Comparison of ENCODE assay signal across 1 cellular context in the genomic region with DNA sequence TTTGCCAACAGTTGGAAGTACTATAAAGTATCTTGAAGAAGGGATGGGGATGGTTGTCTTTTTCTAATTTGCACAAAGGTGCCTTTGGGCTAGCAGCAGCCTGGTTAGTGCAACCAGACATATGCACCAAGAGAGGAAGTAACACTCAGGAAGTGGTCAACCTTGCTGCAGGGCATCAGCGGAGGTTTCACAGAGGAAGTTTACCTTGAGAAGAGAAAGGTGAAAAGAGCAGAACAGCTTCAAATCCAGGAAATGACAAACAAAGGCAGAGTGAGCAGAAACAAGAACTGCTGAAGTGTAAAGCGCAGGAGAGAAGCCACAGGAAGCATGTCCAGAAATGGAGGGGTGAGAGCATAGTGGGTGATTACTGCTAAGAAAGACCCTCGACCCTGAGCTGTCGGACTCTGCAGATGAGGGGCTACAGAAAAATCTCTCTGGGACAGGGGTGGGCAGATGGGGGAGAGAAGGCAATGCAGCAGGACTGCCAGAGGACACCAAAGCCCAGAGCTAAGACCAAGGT.
A peak's percentile ranks its signal among the peaks of the same experiment; 100 is the strongest.
TF ChIP-seq lines count a peak whose summit lies in the region.

No MANE protein-coding gene starts in this region.

TF ChIP-seq in GM12878, 131 proteins besides CTCF, POLR2A, EP300 and RAD21 (continued from another document):
- TF ChIP-seq ZBTB40 (IDR thresholded peaks at IDR 0.05; ENCODE audit: borderline replicate concordance), result peak; percentile 55; the same call in 1 of the 2 replicates
- no peak for TF ChIP-seq YBX1 (IDR thresholded peaks at IDR 0.05)
- peak; percentile 29 for TF ChIP-seq RELA (IDR thresholded peaks at IDR 0.05; ENCODE audit: borderline replicate concordance, partially characterized antibody)
- peak; percentile 78; the same call in 1 of the 2 replicates for TF ChIP-seq TAF1 (IDR thresholded peaks at IDR 0.05; ENCODE audit: borderline replicate concordance, low read depth, low read length)
- peak; percentile 98 for TF ChIP-seq NBN (IDR thresholded peaks at IDR 0.05)
- TF ChIP-seq ZNF24 (IDR thresholded peaks at IDR 0.05), result peak; percentile 66; the same call in 1 of the 2 replicates
- TF ChIP-seq BCL11A (IDR thresholded peaks at IDR 0.05; ENCODE audit: low read depth, low read length), result peak; percentile 92
- TF ChIP-seq BACH1 (IDR thresholded peaks at IDR 0.05; ENCODE audit: borderline replicate concordance), result peak; percentile 92; the same call in 1 of the 2 replicates
- TF ChIP-seq ZSCAN29 (IDR thresholded peaks at IDR 0.05), result 0 out of 2 replicates have a peak, but pooled peaks have one; percentile 61
- no peak for TF ChIP-seq PAX8 (IDR thresholded peaks at IDR 0.05)
- no peak for TF ChIP-seq ZNF274 (IDR thresholded peaks at IDR 0.05; ENCODE audit: insufficient read depth, insufficient read length)
- TF ChIP-seq, protein P1, sequence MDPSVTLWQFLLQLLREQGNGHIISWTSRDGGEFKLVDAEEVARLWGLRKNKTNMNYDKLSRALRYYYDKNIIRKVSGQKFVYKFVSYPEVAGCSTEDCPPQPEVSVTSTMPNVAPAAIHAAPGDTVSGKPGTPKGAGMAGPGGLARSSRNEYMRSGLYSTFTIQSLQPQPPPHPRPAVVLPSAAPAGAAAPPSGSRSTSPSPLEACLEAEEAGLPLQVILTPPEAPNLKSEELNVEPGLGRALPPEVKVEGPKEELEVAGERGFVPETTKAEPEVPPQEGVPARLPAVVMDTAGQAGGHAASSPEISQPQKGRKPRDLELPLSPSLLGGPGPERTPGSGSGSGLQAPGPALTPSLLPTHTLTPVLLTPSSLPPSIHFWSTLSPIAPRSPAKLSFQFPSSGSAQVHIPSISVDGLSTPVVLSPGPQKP (IDR thresholded peaks at IDR 0.05; ENCODE audit: low read depth, low read length), result peak; percentile 96
- TF ChIP-seq MYC (IDR thresholded peaks at IDR 0.05; ENCODE audit: insufficient read depth, insufficient read length, insufficient replicate concordance, low read length, severe bottlenecking), result no peak
- TF ChIP-seq NFXL1 (IDR thresholded peaks at IDR 0.05; ENCODE audit: borderline replicate concordance), result no peak
- TF ChIP-seq CBX3 (IDR thresholded peaks at IDR 0.05; ENCODE audit: borderline replicate concordance, low read depth), result no peak
- TF ChIP-seq ZBED1 (IDR thresholded peaks at IDR 0.05; ENCODE audit: borderline replicate concordance), result peak; percentile 93
- no peak for TF ChIP-seq SUPT20H (IDR thresholded peaks at IDR 0.05; ENCODE audit: borderline replicate concordance, control insufficient read depth, low read depth, low read length)
- peak; percentile 84 for TF ChIP-seq MXI1 (IDR thresholded peaks at IDR 0.05; ENCODE audit: low read depth, low read length)
- TF ChIP-seq BCL3 (IDR thresholded peaks at IDR 0.05; ENCODE audit: borderline replicate concordance, insufficient read depth, low read depth, low read length, poor library complexity, severe bottlenecking), result peak; percentile 91
- TF ChIP-seq MAX (IDR thresholded peaks at IDR 0.05; ENCODE audit: low read depth, low read length), result 0 out of 2 replicates have a peak, but pooled peaks have one; percentile 23
- peak in 1 of 2 experiments; percentile 90; a peak in 2 of 3 replicates for TF ChIP-seq EGR1 (IDR thresholded peaks at IDR 0.05; ENCODE audit: borderline replicate concordance in 1 of 2, low read depth in 2 of 2, low read length in 2 of 2)
- TF ChIP-seq ZNF384 (IDR thresholded peaks at IDR 0.05; ENCODE audit: borderline replicate concordance, low read depth, low read length), result no peak; the same call in 1 of the 2 replicates
